ENCODE assay signal across 9 cellular contexts in genomic region chr6:166556871-166557322, GRCh38. TPM values are rescaled to one million over a fixed set of nuclear protein-coding genes. Genes with fewer than 3 reads are reported as not detected.
DNase-seq lines count a peak whose midpoint lies in the region; ATAC-seq, FAIRE-seq and TF ChIP-seq lines count a peak whose summit lies in the region.
"Had no signal": no experiment of that assay in that cellular context is flagged by ENCODE, and none has a peak within 500 bp of the region (broad histone marks: within the 10 kb centered on the region; RNA-seq: fewer than 3 reads in every experiment).

No MANE protein-coding gene starts in this region.

- no peaks in the 10 kb centered on the region for H3K9me3 Mint-ChIP-seq in endodermal cell

- H3K4me3 ChIP-seq in H1 (ENCODE audit: extremely low read depth in 1 of 4, insufficient read depth in 2 of 4, low read depth in 3 of 4, low read length in 4 of 4) = no peak overlapping the region
- no peak overlapping the region for H3K4me3 ChIP-seq in mucosa of descending colon
- no peak overlapping the region for H3K4me3 ChIP-seq in endodermal cell (ENCODE audit: low read length)

- WGBS in H1 (ENCODE audit: extremely low coverage in 1 of 2, insufficient coverage in 1 of 2, insufficient read length in 1 of 2, insufficient replicate concordance in 2 of 2, low coverage in 1 of 2, low lambda C conversion rate in 2 of 2, missing lambda C conversion rate in 1 of 2), 2 experiments = 96% methylated on average over 16 of the region's 16 CpGs; no CpG with 5 or more reads in 1 of the 2 experiments
- WGBS in endodermal cell (ENCODE audit: insufficient coverage in 1 of 2, insufficient read length in 1 of 2), 2 experiments = 93 to 94% methylated on average over 15 to 16 of the region's 16 CpGs

- H2BK20ac ChIP-seq in H1 (ENCODE audit: low read length) = no peak overlapping the region

- intact Hi-C loops in mucosa of descending colon (cut with DNase I, micrococcal nuclease) = no loop called here

- ATAC-seq in GM18868 (IDR thresholded peaks at IDR 0.05; ENCODE audit: unreplicated experiment) = peak; percentile 81
- peak; percentile 92 for ATAC-seq in mucosa of descending colon
- no peak for ATAC-seq in GM21447 (IDR thresholded peaks at IDR 0.05; ENCODE audit: unreplicated experiment)
- ATAC-seq in GM18505 (IDR thresholded peaks at IDR 0.05; ENCODE audit: unreplicated experiment) = no peak
- no peak for ATAC-seq in HG03175 (IDR thresholded peaks at IDR 0.05; ENCODE audit: unreplicated experiment)

- no peak overlapping the region for H2BK5ac ChIP-seq in H1 (ENCODE audit: low read depth, low read length)

- H2BK120ac ChIP-seq in H1 (replicated peaks; ENCODE audit: low read depth, low read length) = no peak overlapping the region

- H3K36me3 ChIP-seq in H1 (ENCODE audit: control insufficient read depth in 2 of 4, insufficient read depth in 4 of 4, low read length in 3 of 4) (no peaks in the 10 kb centered on the region), mucosa of descending colon (ENCODE audit: low read depth) (no peaks in the 10 kb centered on the region), endodermal cell (ENCODE audit: control insufficient read depth, insufficient read depth, low read length) (no peaks in the 10 kb centered on the region)

- H4K91ac ChIP-seq in H1 (replicated peaks; ENCODE audit: insufficient read length, low read length) = peak overlapping the region; percentile 48

- no peak overlapping the region for H3K14ac ChIP-seq in H1 (ENCODE audit: insufficient read length)

- H3K23me2 ChIP-seq in H1 (ENCODE audit: low read depth, low read length) = no peaks in the 10 kb centered on the region

- H3K79me2 ChIP-seq in H1 (ENCODE audit: control insufficient read depth in 1 of 2, insufficient read depth in 2 of 2, low read length in 2 of 2) = peaks cover 3 to 47% of the 10 kb centered on the region in 2 experiments; a peak in 3 of 4 replicates

- H3K4ac ChIP-seq in H1 (replicated peaks; ENCODE audit: insufficient read length, low read depth, low read length) = no peak overlapping the region

- no peak overlapping the region for H4K8ac ChIP-seq in H1 (ENCODE audit: extremely low read depth, insufficient read depth, low read length)

- TF ChIP-seq RAD21 in H1 (IDR thresholded peaks at IDR 0.05 in 1 of 2, conservative IDR thresholded peaks at IDR 0.05 in 1 of 2; ENCODE audit: low read depth in 2 of 2, low read length in 2 of 2) = no peak

- H3K4me1 ChIP-seq in H1 (replicated peaks in 1 of 4; ENCODE audit: control insufficient read depth in 3 of 4, insufficient read depth in 4 of 4, low read length in 3 of 4) = peaks cover 0 to 10% (median 8%) of the 10 kb centered on the region in 4 experiments
- H3K4me1 ChIP-seq in mucosa of descending colon (ENCODE audit: low read depth) = peaks cover 5% of the 10 kb centered on the region
- H3K4me1 ChIP-seq in endodermal cell (ENCODE audit: control insufficient read depth, insufficient read depth, low read length) = peaks cover 3% of the 10 kb centered on the region

- no peak overlapping the region for H2AK5ac ChIP-seq in H1 (ENCODE audit: low read depth, low read length)

- H3K18ac ChIP-seq in H1 (ENCODE audit: extremely low read depth, low read length) = no peak overlapping the region

- POLR2A ChIA-PET in H1 (lab: Charles Lee; ENCODE audit: partially characterized antibody) = interaction anchor here (0.8 kb wide), 1 partner anchor 32 kb away, joined by 3 read pairs; no protein-coding TSS in a partner anchor

- no peak for FAIRE-seq in H1 (lab: Jason Lieb, UNC)

- TF ChIP-seq POLR2A in H1 (IDR thresholded peaks at IDR 0.05; ENCODE audit: control extremely low read depth in 1 of 2, low read depth in 2 of 2, low read length in 2 of 2) = no peak
- no peak for TF ChIP-seq POLR2A in GM18505 (IDR thresholded peaks at IDR 0.05; ENCODE audit: borderline replicate concordance, extremely low read depth, insufficient read depth, insufficient read length)

- H3K4me3 Mint-ChIP-seq in endodermal cell = no peak overlapping the region
- H3K4me3 Mint-ChIP-seq: neural crest cell had no signal

- H3K27ac Mint-ChIP-seq in endodermal cell = no peak overlapping the region

- no peak overlapping the region for H3K4me2 ChIP-seq in H1 (ENCODE audit: insufficient read depth in 1 of 2, low read depth in 2 of 2, low read length in 2 of 2)

- H2BK15ac ChIP-seq in H1 (ENCODE audit: low read length) = no peak overlapping the region

- peaks cover 5% of the 10 kb centered on the region for H3K79me1 ChIP-seq in H1 (ENCODE audit: low read depth, low read length)

- no peaks in the 10 kb centered on the region for H3K27me3 ChIP-seq in H1 (replicated peaks in 1 of 4; ENCODE audit: control insufficient read depth in 3 of 4, extremely low read depth in 1 of 4, insufficient read depth in 3 of 4, low read length in 3 of 4)
- H3K27me3 ChIP-seq in endodermal cell (ENCODE audit: control insufficient read depth, insufficient read depth, low read length, poor library complexity, severe bottlenecking) = no peaks in the 10 kb centered on the region

- H3K9me3 ChIP-seq in H1 (ENCODE audit: insufficient read depth in 2 of 2, low read depth in 1 of 2, low read length in 1 of 2) (no peaks in the 10 kb centered on the region), mucosa of descending colon (no peaks in the 10 kb centered on the region), endodermal cell (ENCODE audit: control insufficient read depth, low read length) (no peaks in the 10 kb centered on the region)

- peaks cover 3% of the 10 kb centered on the region for H3K27me3 Mint-ChIP-seq in endodermal cell (ENCODE audit: insufficient read depth)

- DNase-seq in NOMO-1 treated with dmso at 0.1 percent for 144 hours (lab: John Stamatoyannopoulos, UW; ENCODE audit: unreplicated experiment) = peak; percentile 19
- DNase-seq in H1 (ENCODE audit: low read depth in 1 of 2, low spot score in 2 of 2) = no peak
- peak; percentile 52 to 79 (median 58) for DNase-seq in mucosa of descending colon
- no peak for DNase-seq in endodermal cell

- H4K5ac ChIP-seq in H1 (ENCODE audit: insufficient read length, low read depth, low read length) = no peak overlapping the region

- TF ChIP-seq CTCF in H1 (IDR thresholded peaks at IDR 0.05; ENCODE audit: control extremely low read depth in 1 of 3, insufficient read depth in 1 of 3, low read depth in 1 of 3, low read length in 3 of 3) (no peak), mucosa of descending colon (IDR thresholded peaks at IDR 0.05) (no peak), endodermal cell (conservative IDR thresholded peaks at IDR 0.05) (no peak)

- CTCF ChIA-PET in H1 (lab: Charles Lee; ENCODE audit: partially characterized antibody) = interaction anchor here (1.1 to 1.7 kb wide), 2 partner anchors 15 to 81 kb away, joined by 3 to 4 read pairs; no protein-coding TSS in a partner anchor

- H3K36me3 Mint-ChIP-seq in endodermal cell (ENCODE audit: low read depth) = no peaks in the 10 kb centered on the region

- no peak for TF ChIP-seq EP300 in H1 (IDR thresholded peaks at IDR 0.05; ENCODE audit: borderline replicate concordance in 1 of 2, low read depth in 2 of 2, low read length in 2 of 2)

- H3K9ac ChIP-seq in H1 (replicated peaks in 1 of 4; ENCODE audit: extremely low read depth in 1 of 4, low read depth in 3 of 4, low read length in 3 of 4) (no peak overlapping the region), endodermal cell (ENCODE audit: extremely low read depth, low read length, poor library complexity, severe bottlenecking) (no peak overlapping the region)

- H4K20me1 ChIP-seq in H1 (replicated peaks in 1 of 2; ENCODE audit: control insufficient read depth in 1 of 2, insufficient read depth in 2 of 2, low read length in 2 of 2) = peaks cover 4 to 9% of the 10 kb centered on the region in 2 experiments

- no peak overlapping the region for H3K56ac ChIP-seq in H1 (replicated peaks; ENCODE audit: insufficient read length, low read depth, low read length)

- peaks cover 24% of the 10 kb centered on the region for H3K4me1 Mint-ChIP-seq in endodermal cell

- H2BK12ac ChIP-seq in H1 (ENCODE audit: low read depth, low read length) = 0 out of 2 replicates have a peak overlapping the region, but pooled peaks have one; percentile 91

- no peak overlapping the region for H3K23ac ChIP-seq in H1 (ENCODE audit: insufficient read length)

- H3K27ac ChIP-seq in H1 (ENCODE audit: low read depth, low read length) (no peak overlapping the region), endodermal cell (ENCODE audit: low read depth, low read length) (no peak overlapping the region)

- no peak overlapping the region for H2AFZ ChIP-seq in H1 (ENCODE audit: low read length)

TF ChIP-seq in H1, 55 proteins besides CTCF, POLR2A, EP300 and RAD21 (continues in another document):
- no peak for TF ChIP-seq CBX5 (IDR thresholded peaks at IDR 0.05; ENCODE audit: low read depth, low read length)
- TF ChIP-seq NANOG (IDR thresholded peaks at IDR 0.05; ENCODE audit: insufficient read depth, low read depth, low read length, poor library complexity, severe bottlenecking) = no peak
- no peak for TF ChIP-seq TAF1 (IDR thresholded peaks at IDR 0.05; ENCODE audit: low read depth, low read length)
- TF ChIP-seq TBP (IDR thresholded peaks at IDR 0.05; ENCODE audit: low read depth, low read length) = no peak
- TF ChIP-seq CTBP2 (IDR thresholded peaks at IDR 0.05; ENCODE audit: borderline replicate concordance, insufficient read depth, insufficient read length, low read length) = no peak
- no peak for TF ChIP-seq CEBPB (IDR thresholded peaks at IDR 0.05; ENCODE audit: low read depth, low read length)
- no peak for TF ChIP-seq USF2 (IDR thresholded peaks at IDR 0.05; ENCODE audit: low read length)

RNA-seq across cellular contexts. Expression of gene RAMACL, which starts 29.6 kb away (rescaled TPM):
- total RNA-seq in H1 (2021; fragmentation: NEBNext Ultra II Directional; extraction: Animal tissue kit (Norgen Biotek cat#: 25700)) = 0.34 and 0.97 TPM in 2 replicates
- 0.23 TPM in 1 of 2 replicates, not detected in the other for polyA plus RNA-seq in H1 (2011; rRNA removed)
- polyA plus RNA-seq in H1 (2011; cell fraction: cytosol; rRNA removed) = 0.12 TPM
- polyA plus RNA-seq in H1 (2011; cell fraction: nucleus; rRNA removed) = 0.30 TPM
- 0.51 to 0.72 TPM (median 0.62 TPM) in 4 replicates for polyA plus RNA-seq in H1 (2012, experiment 1 of 2)
- 0.14 TPM for polyA plus RNA-seq in H1 (2012, experiment 2 of 2)
- 0.16 TPM for polyA plus RNA-seq in H1 (2013, experiment 1 of 2)
- polyA plus RNA-seq in H1 (2013, experiment 2 of 2) = 0.18 TPM
- polyA minus RNA-seq in H1 (2011; rRNA and poly(A)+ RNA removed) = 2.4 and 2.5 TPM in 2 replicates
- polyA minus RNA-seq in H1 (2011; cell fraction: cytosol; rRNA and poly(A)+ RNA removed) = not detected
- polyA minus RNA-seq in H1 (2011; cell fraction: nucleus; rRNA and poly(A)+ RNA removed) = 7.8 TPM
- total RNA-seq in mucosa of descending colon = 1 to 10 TPM in 1 of 3 donors, under 1 TPM in 2; 0.66 to 1.7 (median 0.92) TPM
- 1 to 10 TPM in 1 of 2 donors, under 1 TPM in 1; 0.80 to 2.5 TPM for total RNA-seq in endodermal cell
- polyA plus RNA-seq in endodermal cell (2013, experiment 1 of 2) = 0.11 TPM
- 0.33 TPM for polyA plus RNA-seq in endodermal cell (2013, experiment 2 of 2)

Comparison
In these comparisons a context has a peak if more than half of its experiments do, and no peak if none do; other contexts are left out.
1. ATAC-seq: peak in GM18868 (single experiment) and mucosa of descending colon (single experiment); none in GM21447 (single experiment), GM18505 (single experiment) and HG03175 (single experiment).
2. DNase-seq: peak in NOMO-1 treated with dmso at 0.1 percent for 144 hours (single experiment) and mucosa of descending colon (3 of 3); none in H1 (0 of 2) and endodermal cell (single experiment).